ENCODE assay signal across 21 cellular contexts in the genomic region with DNA sequence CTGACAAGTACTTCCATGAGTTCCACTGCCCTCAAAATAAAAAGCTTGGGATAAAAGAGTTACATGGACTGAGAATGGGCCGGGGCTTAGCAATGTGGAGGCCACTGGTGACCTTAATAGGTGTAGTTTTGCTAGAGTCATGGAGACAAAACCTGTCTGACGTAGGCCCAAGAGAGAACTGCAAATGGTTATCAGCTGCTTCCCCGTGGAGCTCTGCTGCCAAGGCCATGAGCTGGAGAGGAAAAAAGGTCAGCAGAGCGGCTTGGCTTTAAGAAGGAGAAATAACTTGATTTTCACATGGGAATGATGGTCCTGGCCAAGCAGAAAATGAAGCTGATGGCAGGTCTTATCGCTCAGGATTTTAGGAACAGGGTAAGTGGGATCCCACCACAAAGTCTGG. TPM values are rescaled to one million over a fixed set of nuclear protein-coding genes. Genes with fewer than 3 reads are reported as not detected.
DNase-seq lines count a peak whose midpoint lies in the region; ATAC-seq and TF ChIP-seq lines count a peak whose summit lies in the region.
"Had no signal": no experiment of that assay in that cellular context is flagged by ENCODE, and none has a peak within 500 bp of the region (broad histone marks: within the 10 kb centered on the region; RNA-seq: fewer than 3 reads in every experiment).

No MANE protein-coding gene starts in this region.

- H3K9me3 ChIP-seq in SK-N-MC (ENCODE audit: low read depth, low read length) (no peaks in the 10 kb centered on the region), esophagus squamous epithelium (no peaks in the 10 kb centered on the region), gastroesophageal sphincter (no peaks in the 10 kb centered on the region)
- H3K9me3 ChIP-seq: A549, left lung, transverse colon had no signal

- peaks cover 38% of the 10 kb centered on the region for H3K36me3 Mint-ChIP-seq in activated CD4-positive, alpha-beta T cell treated with anti-CD3 and anti-CD28 coated beads, Interleukin-2, amount 10 ng/mL, durations not matched to agents 7 days and 5 days (ENCODE audit: low read depth)
- peaks cover 86% of the 10 kb centered on the region for H3K36me3 Mint-ChIP-seq in stimulated activated effector memory CD8-positive, alpha-beta T cell treated with anti-CD3 and anti-CD28 coated beads, Interleukin-12 subunit alpha, Interleukin-12 subunit beta, amount 100 ng/mL, for 72 hours

- TF ChIP-seq POLR2A in esophagus squamous epithelium (IDR thresholded peaks at IDR 0.05) (no peak), gastroesophageal sphincter (IDR thresholded peaks at IDR 0.05) (no peak)

- H3K36me3 ChIP-seq in SK-N-MC (ENCODE audit: insufficient read depth, low read length) (peaks cover 56% of the 10 kb centered on the region), esophagus squamous epithelium (peaks cover 18 to 52% (median 22%) of the 10 kb centered on the region in 3 donors), gastroesophageal sphincter (peaks cover 0 to 65% of the 10 kb centered on the region in 2 donors)

- CTCF ChIA-PET in activated CD4-positive, alpha-beta T cell treated with anti-CD3 and anti-CD28 coated beads, Interleukin-2, amount 10 ng/mL, durations not matched to agents 7 days and 5 days (lab: Charles Lee) = interaction anchor here (0.8 to 3.2 kb wide), 4 partner anchors 9 to 32 kb away, joined by 3 to 9 read pairs (median 4); a partner anchor contains a TSS

- H3K9me3 Mint-ChIP-seq in activated CD4-positive, alpha-beta T cell treated with anti-CD3 and anti-CD28 coated beads, Interleukin-2, amount 10 ng/mL, durations not matched to agents 7 days and 5 days = no peaks in the 10 kb centered on the region
- H3K9me3 Mint-ChIP-seq in stimulated activated effector memory CD8-positive, alpha-beta T cell treated with anti-CD3 and anti-CD28 coated beads, Interleukin-12 subunit alpha, Interleukin-12 subunit beta, amount 100 ng/mL, for 72 hours = no peaks in the 10 kb centered on the region

- no peak overlapping the region for H3K4me3 Mint-ChIP-seq in activated CD4-positive, alpha-beta T cell treated with anti-CD3 and anti-CD28 coated beads, Interleukin-2, amount 10 ng/mL, durations not matched to agents 7 days and 5 days
- no peak overlapping the region for H3K4me3 Mint-ChIP-seq in stimulated activated effector memory CD8-positive, alpha-beta T cell treated with anti-CD3 and anti-CD28 coated beads, Interleukin-12 subunit alpha, Interleukin-12 subunit beta, amount 100 ng/mL, for 72 hours

- intact Hi-C loops in esophagus squamous epithelium (cut with DNase I) = no loop called here

- no peak overlapping the region for H3K9ac ChIP-seq in SK-N-MC (ENCODE audit: insufficient read length)

- H3K27me3 ChIP-seq in esophagus squamous epithelium (no peaks in the 10 kb centered on the region), gastroesophageal sphincter (no peaks in the 10 kb centered on the region)
- H3K27me3 ChIP-seq: foreskin keratinocyte, left lung, transverse colon had no signal

- no peak for DNase-seq in activated CD4-positive, alpha-beta T cell treated with anti-CD3 and anti-CD28 coated beads, Interleukin-2, amount 10 ng/mL, durations not matched to agents 7 days and 5 days
- no peak for DNase-seq in activated CD4-positive, alpha-beta T cell treated with anti-CD3 and anti-CD28 coated beads, Interleukin-2, amount 50 U/mL, for 1 hour
- DNase-seq in SK-N-MC (ENCODE audit: low read depth, low spot score) (no peak), esophagus squamous epithelium (lab: John Stamatoyannopoulos, UW) (no peak), GM19238 (ENCODE audit: insufficient read length, low spot score) (no peak), NCI-H1092 treated with DMSO at 0.1 percent for 48 hours (lab: John Stamatoyannopoulos, UW) (no peak)
- no peak for DNase-seq in stimulated activated effector memory CD8-positive, alpha-beta T cell treated with anti-CD3 and anti-CD28 coated beads, Interleukin-12 subunit alpha, Interleukin-12 subunit beta, amount 100 ng/mL, for 72 hours (ENCODE audit: low spot score in 2 of 2)
- DNase-seq: activated CD8-positive, alpha-beta memory T cell treated with anti-CD3 and anti-CD28 coated beads for 24 hours; activated effector memory CD4-positive, alpha-beta T cell treated with Interleukin-2 at 50 U/mL for 16 hours; DND-41; foreskin keratinocyte; NCI-H1417 treated with DMSO at 0.1 percent for 48 hours; NCI-H2171 treated with DMSO at 0.1 percent for 48 hours; NCI-H748 treated with DMSO at 0.1 percent for 48 hours; transverse colon had no signal

- TF ChIP-seq CTCF in esophagus squamous epithelium (IDR thresholded peaks at IDR 0.05) (no peak), gastroesophageal sphincter (IDR thresholded peaks at IDR 0.05) (no peak)

- WGBS in esophagus squamous epithelium, 2 donors = 75 to 79% methylated on average over 5 of the region's 5 CpGs
- 73 to 80% methylated on average over 5 of the region's 5 CpGs for WGBS in gastroesophageal sphincter (ENCODE audit: low coverage in 1 of 2), 2 donors

- peaks cover 48% of the 10 kb centered on the region for H3K4me1 Mint-ChIP-seq in activated CD4-positive, alpha-beta T cell treated with anti-CD3 and anti-CD28 coated beads, Interleukin-2, amount 10 ng/mL, durations not matched to agents 7 days and 5 days
- H3K4me1 Mint-ChIP-seq in stimulated activated effector memory CD8-positive, alpha-beta T cell treated with anti-CD3 and anti-CD28 coated beads, Interleukin-12 subunit alpha, Interleukin-12 subunit beta, amount 100 ng/mL, for 72 hours = peaks cover 46% of the 10 kb centered on the region

- peak overlapping the region; percentile 22; the same call in 1 of the 2 replicates for H3K27ac ChIP-seq in SK-N-MC
- peak overlapping the region; percentile 9 to 60 (median 41) for H3K27ac ChIP-seq in esophagus squamous epithelium
- H3K27ac ChIP-seq in gastroesophageal sphincter = no peak overlapping the region
- H3K27ac ChIP-seq: A549, foreskin keratinocyte had no signal

- H3K4me1 ChIP-seq in esophagus squamous epithelium = peaks cover 15 to 65% (median 20%) of the 10 kb centered on the region in 3 donors
- peaks cover 4 to 20% (median 12%) of the 10 kb centered on the region in 3 donors for H3K4me1 ChIP-seq in gastroesophageal sphincter

- POLR2A ChIA-PET in activated CD4-positive, alpha-beta T cell treated with anti-CD3 and anti-CD28 coated beads, Interleukin-2, amount 10 ng/mL, durations not matched to agents 7 days and 5 days (lab: Charles Lee) = no interaction called here

- no peaks in the 10 kb centered on the region for H3K27me3 Mint-ChIP-seq in activated CD4-positive, alpha-beta T cell treated with anti-CD3 and anti-CD28 coated beads, Interleukin-2, amount 10 ng/mL, durations not matched to agents 7 days and 5 days

- ATAC-seq in stimulated activated effector memory CD8-positive, alpha-beta T cell treated with anti-CD3 and anti-CD28 coated beads, Interleukin-12 subunit alpha, Interleukin-12 subunit beta, amount 100 ng/mL, for 72 hours = no peak
- ATAC-seq in gastroesophageal sphincter = no peak
- ATAC-seq: A549, foreskin keratinocyte, left lung, Panc1 had no signal

- H3K4me3 ChIP-seq in SK-N-MC (no peak overlapping the region), esophagus squamous epithelium (no peak overlapping the region), gastroesophageal sphincter (no peak overlapping the region)
- H3K4me3 ChIP-seq: A549, coronary artery, smooth muscle cell, transverse colon had no signal

- H3K27ac Mint-ChIP-seq in activated CD4-positive, alpha-beta T cell treated with anti-CD3 and anti-CD28 coated beads, Interleukin-2, amount 10 ng/mL, durations not matched to agents 7 days and 5 days = peak overlapping the region; percentile 78
- peak overlapping the region; percentile 79 for H3K27ac Mint-ChIP-seq in stimulated activated effector memory CD8-positive, alpha-beta T cell treated with anti-CD3 and anti-CD28 coated beads, Interleukin-12 subunit alpha, Interleukin-12 subunit beta, amount 100 ng/mL, for 72 hours

- no peak for TF ChIP-seq EP300 in gastroesophageal sphincter (IDR thresholded peaks at IDR 0.05)

RNA-seq across cellular contexts. Expression of a gene that starts 3.7 kb away (rescaled TPM):
- 10 to 100 TPM; 14.2 to 17.3 TPM for total RNA-seq in activated CD4-positive, alpha-beta T cell treated with anti-CD3 and anti-CD28 coated beads, Interleukin-2, amount 10 ng/mL, durations not matched to agents 7 days and 5 days
- 10 to 100 TPM; 14.5 to 28.6 (median 22.0) TPM for total RNA-seq in esophagus squamous epithelium
- total RNA-seq in gastroesophageal sphincter = 10 to 100 TPM; 22.5 to 36.3 (median 25.8) TPM

RNA-seq across cellular contexts. Expression of a gene that starts 8.3 kb away (rescaled TPM):
- total RNA-seq in activated CD4-positive, alpha-beta T cell treated with anti-CD3 and anti-CD28 coated beads, Interleukin-2, amount 10 ng/mL, durations not matched to agents 7 days and 5 days = 10 to 100 TPM; 25.6 to 27.2 TPM
- total RNA-seq in esophagus squamous epithelium (10 to 100 TPM; 10.8 to 22.5 (median 15.9) TPM), gastroesophageal sphincter (10 to 100 TPM; 25.1 to 47.3 (median 37.8) TPM)

RNA-seq across cellular contexts. Expression of a gene that starts 8.4 kb away (rescaled TPM):
- 1,000 to 10,000 TPM; 1,880 to 1,928 TPM for total RNA-seq in activated CD4-positive, alpha-beta T cell treated with anti-CD3 and anti-CD28 coated beads, Interleukin-2, amount 10 ng/mL, durations not matched to agents 7 days and 5 days
- total RNA-seq in esophagus squamous epithelium = 1,000 to 10,000 TPM; 1,828 to 2,553 (median 2,363) TPM
- 1,000 to 10,000 TPM; 1,385 to 2,320 (median 1,660) TPM for total RNA-seq in gastroesophageal sphincter

RNA-seq across cellular contexts. Expression of a gene that starts 16.6 kb away (rescaled TPM):
- 10 to 100 TPM; 39.4 to 48.9 TPM for total RNA-seq in activated CD4-positive, alpha-beta T cell treated with anti-CD3 and anti-CD28 coated beads, Interleukin-2, amount 10 ng/mL, durations not matched to agents 7 days and 5 days
- total RNA-seq in esophagus squamous epithelium = 10 to 100 TPM; 18.2 to 44.7 (median 32.0) TPM
- total RNA-seq in gastroesophageal sphincter = 10 to 100 TPM; 46.0 to 53.4 (median 49.8) TPM

RNA-seq across cellular contexts. Expression of a gene that starts 16.7 kb away (rescaled TPM):
- total RNA-seq in activated CD4-positive, alpha-beta T cell treated with anti-CD3 and anti-CD28 coated beads, Interleukin-2, amount 10 ng/mL, durations not matched to agents 7 days and 5 days = 10 to 100 TPM; 14.8 to 16.0 TPM
- total RNA-seq in esophagus squamous epithelium (10 to 100 TPM; 30.1 to 36.8 (median 33.6) TPM), gastroesophageal sphincter (10 to 100 TPM; 11.2 to 16.3 (median 15.3) TPM)

Comparison
In these comparisons a context has a peak if more than half of its experiments do, and no peak if none do; other contexts are left out.
1. H3K27ac ChIP-seq: peak in SK-N-MC (single experiment) and esophagus squamous epithelium (4 of 4); none in gastroesophageal sphincter (0 of 4).